In genomic region chr2:176944998-176945397, GRCh38 we compare ENCODE assay signal across 27 cellular contexts.
"Had no signal": no experiment of that assay in that cellular context is flagged by ENCODE, and none has a peak within 500 bp of the region (broad histone marks: within the 10 kb centered on the region; RNA-seq: fewer than 3 reads in every experiment).

No MANE protein-coding gene starts in this region.

- H3K27me3 ChIP-seq: stomach, suprapubic skin, testis, thyroid gland, tibial artery, tibial nerve, transverse colon, upper lobe of left lung, upper lobe of right lung, uterus, vagina had no signal

- H3K36me3 ChIP-seq: stomach, suprapubic skin, thoracic aorta, thyroid gland, tibial artery, tibial nerve, transverse colon, upper lobe of left lung, upper lobe of right lung, uterus, vagina had no signal

- H3K9me3 ChIP-seq: suprapubic skin, testis, thoracic aorta, thyroid gland, tibial artery, transverse colon, upper lobe of left lung, upper lobe of right lung, uterus, vagina had no signal

- ATAC-seq: stimulated activated effector memory CD8-positive, alpha-beta T cell treated with anti-CD3 and anti-CD28 coated beads, Interleukin-12 subunit alpha, Interleukin-12 subunit beta, amount 100 ng/mL, for 72 hours; stimulated activated memory B cell treated with anti-CD40 and anti-IgM and Interleukin-4, amounts not matched to agents 10 μg/mL and 1 μg/mL and 100 μg/mL, for 72 hours; stimulated activated naive B cell treated with anti-CD40 and anti-IgM and Interleukin-4, amounts not matched to agents 10 μg/mL and 1 μg/mL and 100 μg/mL, for 72 hours; stimulated activated naive CD8-positive, alpha-beta T cell treated with anti-CD3 and anti-CD28 coated beads, Interleukin-15, amount 100 ng/mL, for 72 hours; stimulated activated naive CD8-positive, alpha-beta T cell treated with anti-CD3 and anti-CD28 coated beads, Interleukin-15, Interleukin-2, amounts not matched to agents 100 U/mL and 50 U/mL, for 24 hours; upper lobe of right lung had no signal

- DNase-seq: stimulated activated CD4-positive, alpha-beta T cell treated with anti-CD3 and anti-CD28 coated beads, Interleukin-2, amount 100 ng/mL, for 48 hours; stimulated activated CD4-positive, alpha-beta T cell treated with anti-CD3 and anti-CD28 coated beads, Interleukin-4, amount 100 ng/mL, for 1 hour; stimulated activated CD4-positive, alpha-beta T cell treated with anti-CD3 and anti-CD28 coated beads, Interleukin-4, amount 100 ng/mL, for 24 hours; stimulated activated CD4-positive, alpha-beta T cell treated with anti-CD3 and anti-CD28 coated beads, Interleukin-4, amount 100 ng/mL, for 4 hours; stimulated activated CD8-positive, alpha-beta memory T cell treated with anti-CD3 and anti-CD28 coated beads, Interleukin-4, amount 100 ng/mL, for 48 hours; stimulated activated naive B cell treated with anti-CD40 and anti-IgM and Interleukin-4, amounts not matched to agents 10 μg/mL and 1 μg/mL and 100 μg/mL, for 72 hours; stimulated activated naive CD4-positive, alpha-beta T cell; stimulated activated naive CD4-positive, alpha-beta T cell treated with Interleukin-2 at 50 U/mL for 16 hours; stimulated activated naive CD8-positive, alpha-beta T cell treated with anti-CD3 and anti-CD28 coated beads, Interleukin-15, amount 100 ng/mL, for 72 hours; stimulated activated naive CD8-positive, alpha-beta T cell treated with anti-CD3 and anti-CD28 coated beads, Interleukin-15, Interleukin-2, amounts not matched to agents 100 U/mL and 50 U/mL, for 24 hours; stomach; substantia nigra; testis; thyroid gland; tibial artery; transverse colon; trophoblast cell; upper lobe of left lung; upper lobe of right lung; uterus had no signal

- FAIRE-seq: urothelium cell line had no signal

- H3K27ac ChIP-seq: stomach, suprapubic skin, testis, thoracic aorta, thyroid gland, tibial artery, tibial nerve, transverse colon, upper lobe of left lung, upper lobe of right lung, uterus, vagina had no signal

- H3K4me3 ChIP-seq: stomach, suprapubic skin, testis, thoracic aorta, thyroid gland, tibial artery, tibial nerve, transverse colon, upper lobe of left lung, upper lobe of right lung, uterus, vagina had no signal

- H3K4me1 ChIP-seq: stomach, suprapubic skin, testis, thyroid gland, tibial artery, tibial nerve, transverse colon, upper lobe of left lung, upper lobe of right lung, uterus, vagina had no signal
